ENCODE assay signal across 27 cellular contexts in the genomic region with DNA sequence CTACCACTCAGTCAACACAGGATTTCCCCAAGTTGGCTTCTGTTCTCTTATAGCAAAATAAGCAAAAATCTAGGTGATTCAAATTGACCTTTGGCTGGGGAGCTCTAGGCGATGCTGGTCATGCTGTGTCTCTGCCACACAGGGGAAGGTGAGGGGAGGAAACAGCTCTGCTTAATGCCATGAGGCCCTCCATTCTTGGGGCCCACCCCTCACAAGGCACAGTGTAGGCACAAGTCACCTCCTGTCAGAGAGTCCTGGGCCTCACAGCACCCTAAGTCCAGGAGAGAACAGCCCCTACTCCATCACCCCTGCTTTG. TPM values are rescaled to one million over a fixed set of nuclear protein-coding genes. Genes with fewer than 3 reads are reported as not detected.
DNase-seq lines count a peak whose midpoint lies in the region; ATAC-seq, FAIRE-seq and TF ChIP-seq lines count a peak whose summit lies in the region.
"Had no signal": no experiment of that assay in that cellular context is flagged by ENCODE, and none has a peak within 500 bp of the region (broad histone marks: within the 10 kb centered on the region; RNA-seq: fewer than 3 reads in every experiment).

No MANE protein-coding gene starts in this region.

- H3K9ac ChIP-seq in IMR-90 (ENCODE audit: low read depth, low read length) (no peak overlapping the region), mucosa of stomach (ENCODE audit: low read length) (peak overlapping the region; percentile 33)

- no peak for ATAC-seq in IMR-90 (ENCODE audit: low read depth)
- ATAC-seq: gastroesophageal sphincter; naive thymus-derived CD8-positive, alpha-beta T cell had no signal

- no peak overlapping the region for H3K23ac ChIP-seq in IMR-90 (ENCODE audit: low read depth, low read length)

- dilution Hi-C loops in IMR-90 (cut with HindIII; ENCODE audit: low sequenced_read_pairs, unreplicated experiment) = no loop called here

- CTCF ChIA-PET in IMR-90 (lab: Yijun Ruan, JAX) = no interaction called here

- H2BK20ac ChIP-seq in IMR-90 (ENCODE audit: low read depth, low read length) = no peak overlapping the region

- no peak overlapping the region for H3K4me3 ChIP-seq in IMR-90 (ENCODE audit: insufficient read depth, low read depth, low read length)
- H3K4me3 ChIP-seq in mucosa of stomach (ENCODE audit: low read length) = no peak overlapping the region
- H3K4me3 ChIP-seq in tibial nerve = no peak overlapping the region
- H3K4me3 ChIP-seq: gastroesophageal sphincter had no signal

- no peak for DNase-seq in IMR-90
- no peak for DNase-seq in tibial nerve (ENCODE audit: low spot score in 2 of 2)
- DNase-seq in frontal cortex (ENCODE audit: low spot score in 2 of 2) = no peak
- DNase-seq in NCI-H82 treated with DMSO at 0.1 percent for 48 hours (lab: John Stamatoyannopoulos, UW; ENCODE audit: unreplicated experiment) = no peak
- no peak for DNase-seq in C1 segment of cervical spinal cord (lab: John Stamatoyannopoulos, UW)
- DNase-seq: activated CD4-positive, alpha-beta memory T cell treated with anti-CD3 and anti-CD28 coated beads for 36 hours; activated CD4-positive, CD25-positive, alpha-beta regulatory T cell treated with anti-CD3 and anti-CD28 coated beads, Interleukin-2, amount 50 U/mL, for 72 hours; activated naive CD4-positive, alpha-beta T cell treated with anti-CD3 and anti-CD28 coated beads, Interleukin-2, amount 10 ng/mL, durations not matched to agents 7 days and 5 days; amniotic stem cell; BE2C; CD8-positive, alpha-beta memory T cell; H7; Karpas-422; mesendoderm; MV-4-11; naive thymus-derived CD8-positive, alpha-beta T cell; NCI-H1436; NCI-H748 treated with DMSO at 0.1 percent for 48 hours; nucleus accumbens; stimulated activated naive CD4-positive, alpha-beta T cell had no signal

- H4K91ac ChIP-seq in IMR-90 (ENCODE audit: insufficient read depth, low read depth, low read length) = no peak overlapping the region

- H3K9me1 ChIP-seq in IMR-90 (ENCODE audit: insufficient read depth, low read length) = no peaks in the 10 kb centered on the region

- no peak overlapping the region for H2BK15ac ChIP-seq in IMR-90 (ENCODE audit: low read depth, low read length)

- H3K27ac ChIP-seq in IMR-90 (ENCODE audit: insufficient read depth, low read length) (no peak overlapping the region), layer of hippocampus (ENCODE audit: low read depth, low read length) (peak overlapping the region; percentile 20), tibial nerve (peak overlapping the region in 3 of 4 donors; percentile 29 to 73 (median 67))
- H3K27ac ChIP-seq: gastroesophageal sphincter, HL-60 had no signal

- TF ChIP-seq POLR2A in IMR-90 (IDR thresholded peaks at IDR 0.05; ENCODE audit: low read depth, low read length) (no peak), tibial nerve (IDR thresholded peaks at IDR 0.05) (no peak)

- no CpG with 5 or more reads among the region's 1 CpG for WGBS in IMR-90 (ENCODE audit: extremely low coverage in 2 of 2, insufficient read length in 1 of 2), 2 experiments
- 69% methylated on average over 1 of the region's 1 CpG for WGBS in tibial nerve, 2 donors

- TF ChIP-seq EP300 in tibial nerve (IDR thresholded peaks at IDR 0.05) = no peak

- intact Hi-C loops in IMR-90 (cut with micrococcal nuclease) = no loop called here

- no peaks in the 10 kb centered on the region for H4K20me1 ChIP-seq in IMR-90 (ENCODE audit: insufficient read depth, low read length)

- no peak overlapping the region for H2BK120ac ChIP-seq in IMR-90 (ENCODE audit: low read depth, low read length)

- H4K8ac ChIP-seq in IMR-90 (ENCODE audit: low read depth in 2 of 2, low read length in 2 of 2) = no peak overlapping the region

- TF ChIP-seq CTCF in IMR-90 (conservative IDR thresholded peaks at IDR 0.05; ENCODE audit: low read depth, low read length) = no peak
- no peak for TF ChIP-seq CTCF in tibial nerve (IDR thresholded peaks at IDR 0.05)

- no peak overlapping the region for H2BK5ac ChIP-seq in IMR-90 (ENCODE audit: low read depth, low read length, poor library complexity, severe bottlenecking)

- H2AFZ ChIP-seq in IMR-90 (replicated peaks; ENCODE audit: low read length, poor library complexity) = no peak overlapping the region

- no peak for FAIRE-seq in frontal cortex (lab: Jason Lieb, UNC)
- FAIRE-seq: endothelial cell of umbilical vein, GM12892, urothelium cell line had no signal

- peaks cover 2% of the 10 kb centered on the region; the same call in 1 of the 2 replicates for H3K27me3 ChIP-seq in IMR-90 (ENCODE audit: control insufficient read depth, insufficient read depth, low read length)
- H3K27me3 ChIP-seq in layer of hippocampus (ENCODE audit: control insufficient read depth, insufficient read depth, low read length) = no peaks in the 10 kb centered on the region
- no peaks in the 10 kb centered on the region for H3K27me3 ChIP-seq in mucosa of stomach (ENCODE audit: control insufficient read depth, insufficient read depth, low read length)
- H3K27me3 ChIP-seq in tibial nerve = no peaks in the 10 kb centered on the region
- H3K27me3 ChIP-seq: BE2C, gastroesophageal sphincter had no signal

- peak overlapping the region; percentile 9 for H2AK9ac ChIP-seq in IMR-90 (replicated peaks; ENCODE audit: low read depth, low read length, poor library complexity)

- POLR2A ChIA-PET in IMR-90 (lab: Charles Lee; ENCODE audit: unreplicated experiment) = interaction anchor here (0.6 kb wide), 1 partner anchor 384 kb away, joined by 7 read pairs; a partner anchor contains a TSS

- no peak overlapping the region for H4K5ac ChIP-seq in IMR-90 (ENCODE audit: low read depth, low read length)

- in situ Hi-C loops in IMR-90 (cut with MboI; ENCODE audit: low sequenced_read_pairs) = no loop called here

- no peak overlapping the region for H3K18ac ChIP-seq in IMR-90 (ENCODE audit: low read depth, low read length)

- no peak overlapping the region for H3K56ac ChIP-seq in IMR-90 (ENCODE audit: extremely low read depth, insufficient read depth, low read length)

- no peaks in the 10 kb centered on the region for H3K79me1 ChIP-seq in IMR-90 (ENCODE audit: low read depth in 1 of 2, low read length in 2 of 2)

- H3K14ac ChIP-seq in IMR-90 (replicated peaks; ENCODE audit: low read depth, low read length) = no peak overlapping the region

- H3K4me1 ChIP-seq in IMR-90 (ENCODE audit: control insufficient read depth, insufficient read depth, low read length) (no peaks in the 10 kb centered on the region), mucosa of stomach (ENCODE audit: control insufficient read depth, insufficient read depth, low read length) (peaks cover 72% of the 10 kb centered on the region), tibial nerve (peaks cover 0 to 38% (median 19%) of the 10 kb centered on the region in 4 donors)
- H3K4me1 ChIP-seq: gastroesophageal sphincter had no signal

- TF ChIP-seq RAD21 in IMR-90 (IDR thresholded peaks at IDR 0.05; ENCODE audit: low read length) = no peak

- H3K9me3 ChIP-seq in IMR-90 (ENCODE audit: control insufficient read depth, insufficient read depth, low read length) = no peaks in the 10 kb centered on the region
- no peaks in the 10 kb centered on the region for H3K9me3 ChIP-seq in mucosa of stomach (ENCODE audit: control insufficient read depth, low read length)
- no peaks in the 10 kb centered on the region for H3K9me3 ChIP-seq in tibial nerve
- H3K9me3 ChIP-seq: BE2C, gastroesophageal sphincter had no signal

- no TSS peak for BruUV-seq in IMR-90 (replicated peaks; lab: Mats Ljungman, UMichigan)

- H3K36me3 ChIP-seq in IMR-90 (ENCODE audit: control insufficient read depth, insufficient read depth, low read length) = no peaks in the 10 kb centered on the region
- H3K36me3 ChIP-seq in mucosa of stomach (ENCODE audit: control insufficient read depth, insufficient read depth, low read length) = no peaks in the 10 kb centered on the region
- no peaks in the 10 kb centered on the region for H3K36me3 ChIP-seq in tibial nerve
- H3K36me3 ChIP-seq: BE2C, gastroesophageal sphincter had no signal

- H3K4ac ChIP-seq in IMR-90 (ENCODE audit: low read depth, low read length) = no peak overlapping the region

- no peak overlapping the region for H3K4me2 ChIP-seq in IMR-90 (ENCODE audit: low read depth, low read length)

- no peak overlapping the region for H2AK5ac ChIP-seq in IMR-90 (ENCODE audit: low read depth, low read length)

TF ChIP-seq in IMR-90, 13 proteins besides CTCF, POLR2A, EP300 and RAD21 (continues in another document):
- TF ChIP-seq CHD1 (IDR thresholded peaks at IDR 0.05; ENCODE audit: low read depth, low read length) = no peak
- TF ChIP-seq CEBPB (IDR thresholded peaks at IDR 0.05; ENCODE audit: low read depth, low read length) = no peak
- no peak for TF ChIP-seq MAZ (IDR thresholded peaks at IDR 0.05; ENCODE audit: borderline replicate concordance, low read depth, low read length)
- no peak for TF ChIP-seq RCOR1 (IDR thresholded peaks at IDR 0.05; ENCODE audit: insufficient replicate concordance, low read length)
- no peak for TF ChIP-seq FOS (IDR thresholded peaks at IDR 0.05; ENCODE audit: low read depth, low read length)
- no peak for TF ChIP-seq NFE2L2 (IDR thresholded peaks at IDR 0.05; ENCODE audit: low read depth, low read length)
- no peak for TF ChIP-seq BHLHE40 (IDR thresholded peaks at IDR 0.05; ENCODE audit: low read depth, low read length)
- no peak for TF ChIP-seq SMC3 (IDR thresholded peaks at IDR 0.05; ENCODE audit: low read depth, low read length)
- TF ChIP-seq RFX5 (IDR thresholded peaks at IDR 0.05; ENCODE audit: low read depth, low read length) = no peak
- no peak for TF ChIP-seq MAFK (IDR thresholded peaks at IDR 0.05; ENCODE audit: low read depth, low read length)
- TF ChIP-seq, protein P1, sequence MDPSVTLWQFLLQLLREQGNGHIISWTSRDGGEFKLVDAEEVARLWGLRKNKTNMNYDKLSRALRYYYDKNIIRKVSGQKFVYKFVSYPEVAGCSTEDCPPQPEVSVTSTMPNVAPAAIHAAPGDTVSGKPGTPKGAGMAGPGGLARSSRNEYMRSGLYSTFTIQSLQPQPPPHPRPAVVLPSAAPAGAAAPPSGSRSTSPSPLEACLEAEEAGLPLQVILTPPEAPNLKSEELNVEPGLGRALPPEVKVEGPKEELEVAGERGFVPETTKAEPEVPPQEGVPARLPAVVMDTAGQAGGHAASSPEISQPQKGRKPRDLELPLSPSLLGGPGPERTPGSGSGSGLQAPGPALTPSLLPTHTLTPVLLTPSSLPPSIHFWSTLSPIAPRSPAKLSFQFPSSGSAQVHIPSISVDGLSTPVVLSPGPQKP (IDR thresholded peaks at IDR 0.05; ENCODE audit: borderline replicate concordance, low read depth, low read length) = no peak
- no peak for TF ChIP-seq MXI1 (IDR thresholded peaks at IDR 0.05; ENCODE audit: borderline replicate concordance, low read depth, low read length)

RNA-seq across cellular contexts. Expression of a gene that starts 46.9 kb away (rescaled TPM):
- total RNA-seq in IMR-90 (2012; rRNA removed) (not detected in 2 replicates), tibial nerve (10 to 100 TPM; 41.6 to 56.7 (median 50.1) TPM), frontal cortex (6.9 TPM)
- 0.10 and 0.12 TPM in 2 replicates for polyA plus RNA-seq in IMR-90 (2012; rRNA removed)
- polyA plus RNA-seq in IMR-90 (2012; cell fraction: cytosol; rRNA removed) = 0.03 TPM in 2 replicates
- polyA plus RNA-seq in IMR-90 (2012; cell fraction: nucleus; rRNA removed; ENCODE audit: low replicate concordance) = 0.17 and 0.57 TPM in 2 replicates
- polyA plus RNA-seq: naive thymus-derived CD8-positive, alpha-beta T cell had no signal
